In genomic region chr17:45852535-45853297, GRCh38 we compare ENCODE assay signal across 8 cellular contexts. TPM values are rescaled to one million over a fixed set of nuclear protein-coding genes. Genes with fewer than 3 reads are reported as not detected.
DNase-seq lines count a peak whose midpoint lies in the region; ATAC-seq and TF ChIP-seq lines count a peak whose summit lies in the region.

No MANE protein-coding gene starts in this region.

- H3K27me3 Mint-ChIP-seq in CD4-positive, alpha-beta T cell: peaks cover 29% of the 10 kb centered on the region
- H3K27me3 Mint-ChIP-seq in activated T-cell treated with anti-CD3 and anti-CD28 coated beads, Interleukin-2, amount 50 U/mL, for 4 hours (ENCODE audit: low read depth): peaks cover 13% of the 10 kb centered on the region
- H3K27me3 Mint-ChIP-seq in osteocyte (ENCODE audit: unreplicated experiment): peaks cover 5% of the 10 kb centered on the region

- ATAC-seq in CD4-positive, alpha-beta T cell (ENCODE audit: poor library complexity): peak; percentile 59
- peak; percentile 52 to 66 for ATAC-seq in activated T-cell treated with anti-CD3 and anti-CD28 coated beads, Interleukin-2, amount 50 U/mL, for 4 hours
- peak; percentile 62 for ATAC-seq in upper lobe of right lung
- ATAC-seq in GM18517 (IDR thresholded peaks at IDR 0.05; ENCODE audit: unreplicated experiment): no peak

- no peaks in the 10 kb centered on the region for H3K36me3 Mint-ChIP-seq in CD4-positive, alpha-beta T cell (ENCODE audit: low read depth)
- no peaks in the 10 kb centered on the region for H3K36me3 Mint-ChIP-seq in activated T-cell treated with anti-CD3 and anti-CD28 coated beads, Interleukin-2, amount 50 U/mL, for 4 hours (ENCODE audit: insufficient read depth)
- H3K36me3 Mint-ChIP-seq in osteocyte (ENCODE audit: unreplicated experiment): no peaks in the 10 kb centered on the region

- no peaks in the 10 kb centered on the region for H3K9me3 ChIP-seq in CD4-positive, alpha-beta T cell (ENCODE audit: control insufficient read depth, low read length)
- H3K9me3 ChIP-seq in upper lobe of right lung: no peaks in the 10 kb centered on the region

- H3K4me3 ChIP-seq in fibroblast of the aortic adventitia (ENCODE audit: low read depth, low read length) (no peak overlapping the region), upper lobe of right lung (no peak overlapping the region)

- peak; percentile 33 to 56 (median 51) for DNase-seq in CD4-positive, alpha-beta T cell
- DNase-seq in HT-29 (ENCODE audit: low spot score) (peak; percentile 75), OCI-M1 (lab: John Stamatoyannopoulos, UW) (peak; percentile 69), fibroblast of the aortic adventitia (ENCODE audit: low read depth) (peak; percentile 71), osteocyte (ENCODE audit: extremely low spot score, unreplicated experiment) (no peak), upper lobe of right lung (peak; percentile 70)
- peak; percentile 56 for DNase-seq in activated T-cell treated with anti-CD3 and anti-CD28 coated beads, Interleukin-2, amount 50 U/mL, for 4 hours

- H3K27ac Mint-ChIP-seq in CD4-positive, alpha-beta T cell: no peak overlapping the region
- no peak overlapping the region for H3K27ac Mint-ChIP-seq in osteocyte (ENCODE audit: unreplicated experiment)

- no peaks in the 10 kb centered on the region for H3K4me1 ChIP-seq in upper lobe of right lung

- no peak overlapping the region for H3K4me3 Mint-ChIP-seq in CD4-positive, alpha-beta T cell
- no peak overlapping the region for H3K4me3 Mint-ChIP-seq in activated T-cell treated with anti-CD3 and anti-CD28 coated beads, Interleukin-2, amount 50 U/mL, for 4 hours
- H3K4me3 Mint-ChIP-seq in osteocyte (ENCODE audit: unreplicated experiment): no peak overlapping the region

- TF ChIP-seq CTCF in CD4-positive, alpha-beta T cell (IDR thresholded peaks at IDR 0.05): peak; percentile 88
- TF ChIP-seq CTCF in fibroblast of the aortic adventitia (IDR thresholded peaks at IDR 0.05; ENCODE audit: insufficient read depth, low read length) (peak; percentile 93), osteocyte (IDR thresholded peaks at IDR 0.05) (peak; percentile 87), upper lobe of right lung (IDR thresholded peaks at IDR 0.05) (peak; percentile 88)

- intact Hi-C loops in CD4-positive, alpha-beta T cell (cut with DNase I, micrococcal nuclease): loop anchor here in 1 of 2 experiments (1.0 kb wide), 1 partner anchor 212 kb away; no protein-coding TSS in a partner anchor
- intact Hi-C loops in upper lobe of right lung (cut with DNase I): no loop called here

- peaks cover 7% of the 10 kb centered on the region for H3K27me3 ChIP-seq in CD4-positive, alpha-beta T cell (ENCODE audit: control insufficient read depth, insufficient read depth, low read length)
- peaks cover 20% of the 10 kb centered on the region for H3K27me3 ChIP-seq in upper lobe of right lung

- H3K27ac ChIP-seq in CD4-positive, alpha-beta T cell (ENCODE audit: low read depth, low read length): no peak overlapping the region
- H3K27ac ChIP-seq in upper lobe of right lung: no peak overlapping the region

- no peaks in the 10 kb centered on the region for H3K4me1 Mint-ChIP-seq in CD4-positive, alpha-beta T cell (ENCODE audit: low read depth)
- H3K4me1 Mint-ChIP-seq in activated T-cell treated with anti-CD3 and anti-CD28 coated beads, Interleukin-2, amount 50 U/mL, for 4 hours (ENCODE audit: low read depth): peaks cover 7% of the 10 kb centered on the region
- no peaks in the 10 kb centered on the region for H3K4me1 Mint-ChIP-seq in osteocyte (ENCODE audit: unreplicated experiment)

- POLR2A ChIA-PET in CD4-positive, alpha-beta T cell (lab: Charles Lee): no interaction called here

- CTCF ChIA-PET in CD4-positive, alpha-beta T cell (lab: Charles Lee): interaction anchor here (1.2 to 1.7 kb wide), 4 partner anchors 9 to 213 kb away, joined by 3 to 5 read pairs (median 4); no protein-coding TSS in a partner anchor

- no peaks in the 10 kb centered on the region for H3K9me3 Mint-ChIP-seq in CD4-positive, alpha-beta T cell
- no peaks in the 10 kb centered on the region for H3K9me3 Mint-ChIP-seq in activated T-cell treated with anti-CD3 and anti-CD28 coated beads, Interleukin-2, amount 50 U/mL, for 4 hours
- no peaks in the 10 kb centered on the region for H3K9me3 Mint-ChIP-seq in osteocyte (ENCODE audit: unreplicated experiment)

- H3K36me3 ChIP-seq in upper lobe of right lung: no peaks in the 10 kb centered on the region

RNA-seq across cellular contexts. Expression of gene SPPL2C, which starts 8.0 kb away (rescaled TPM):
- not detected for total RNA-seq in CD4-positive, alpha-beta T cell
- not detected in 2 replicates for total RNA-seq in HT-29 (2014; rRNA removed; shearing (Covaris generic))
- not detected for total RNA-seq in activated T-cell treated with anti-CD3 and anti-CD28 coated beads, Interleukin-2, amount 50 U/mL, for 4 hours
- total RNA-seq in fibroblast of the aortic adventitia (ENCODE audit: low replicate concordance): not detected in 2 replicates
- not detected in 2 replicates for total RNA-seq in osteocyte
- not detected for total RNA-seq in upper lobe of right lung

RNA-seq across cellular contexts. Expression of gene MAPT, which starts 41.6 kb away (rescaled TPM):
- under 1 TPM; 0.41 to 0.53 TPM for total RNA-seq in CD4-positive, alpha-beta T cell
- total RNA-seq in HT-29 (2014; rRNA removed; shearing (Covaris generic)): 0.08 and 0.44 TPM in 2 replicates
- 1 to 10 TPM; 1.3 to 1.8 (median 1.8) TPM for total RNA-seq in activated T-cell treated with anti-CD3 and anti-CD28 coated beads, Interleukin-2, amount 50 U/mL, for 4 hours
- 0.54 and 1.9 TPM in 2 replicates for total RNA-seq in fibroblast of the aortic adventitia (ENCODE audit: low replicate concordance)
- total RNA-seq in osteocyte: 1.1 and 1.6 TPM in 2 replicates
- total RNA-seq in upper lobe of right lung: 5.1 TPM
